Comparison of ENCODE assay signal across 4 cellular contexts in genomic region chr9:93801120-93801519, GRCh38.
"Had no signal": no experiment of that assay in that cellular context is flagged by ENCODE, and none has a peak within 500 bp of the region (broad histone marks: within the 10 kb centered on the region; RNA-seq: fewer than 3 reads in every experiment).

No MANE protein-coding gene starts in this region.

- H3K27ac Mint-ChIP-seq: GM23338 had no signal

- H3K4me3 Mint-ChIP-seq: GM23338, H9 had no signal

- H3K4me3 ChIP-seq: GM23338 had no signal

- DNase-seq: H9, HCEC 1CT, IMR-90 had no signal

- H3K4me2 ChIP-seq: GM23338 had no signal

- H2AFZ ChIP-seq: GM23338 had no signal

- H3K4me1 Mint-ChIP-seq: GM23338, H9 had no signal
